ENCODE assay signal across 9 cellular contexts in the genomic region with DNA sequence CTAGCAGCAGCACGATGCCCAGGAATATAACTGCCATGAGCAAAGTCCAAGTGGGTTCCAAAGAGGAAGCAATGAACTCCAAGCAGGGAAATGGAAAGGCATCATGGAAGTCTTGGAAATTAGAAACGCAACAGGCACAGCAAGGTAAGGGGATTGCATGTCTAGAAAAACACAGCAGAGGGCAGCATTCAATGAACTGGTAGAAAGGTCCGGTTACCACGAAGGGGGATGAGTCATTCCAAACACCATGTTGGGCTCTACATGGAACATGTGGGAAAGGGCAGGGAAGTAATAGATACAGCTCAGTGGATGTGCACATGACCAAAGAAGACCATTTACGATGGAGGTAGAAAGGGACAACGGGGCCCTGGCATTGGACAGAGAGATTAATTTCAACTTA. TPM values are rescaled to one million over a fixed set of nuclear protein-coding genes. Genes with fewer than 3 reads are reported as not detected.
DNase-seq lines count a peak whose midpoint lies in the region; ATAC-seq and TF ChIP-seq lines count a peak whose summit lies in the region.
"Had no signal": no experiment of that assay in that cellular context is flagged by ENCODE, and none has a peak within 500 bp of the region (broad histone marks: within the 10 kb centered on the region; RNA-seq: fewer than 3 reads in every experiment).

No MANE protein-coding gene starts in this region.

- no peak overlapping the region for H3K4me3 ChIP-seq in tibial artery
- H3K4me3 ChIP-seq: skin epidermis had no signal

- no peaks in the 10 kb centered on the region for H3K36me3 Mint-ChIP-seq in activated CD4-positive, alpha-beta T cell treated with anti-CD3 and anti-CD28 coated beads, Interleukin-2, amount 10 ng/mL, durations not matched to agents 7 days and 5 days (ENCODE audit: low read depth)

- H3K4me3 Mint-ChIP-seq in activated CD4-positive, alpha-beta T cell treated with anti-CD3 and anti-CD28 coated beads, Interleukin-2, amount 10 ng/mL, durations not matched to agents 7 days and 5 days: no peak overlapping the region

- no peaks in the 10 kb centered on the region for H3K36me3 ChIP-seq in tibial artery

- H3K27ac ChIP-seq in tibial artery: no peak overlapping the region
- H3K27ac ChIP-seq: skin epidermis had no signal

- H3K27ac Mint-ChIP-seq in activated CD4-positive, alpha-beta T cell treated with anti-CD3 and anti-CD28 coated beads, Interleukin-2, amount 10 ng/mL, durations not matched to agents 7 days and 5 days: no peak overlapping the region

- CTCF ChIA-PET in activated CD4-positive, alpha-beta T cell treated with anti-CD3 and anti-CD28 coated beads, Interleukin-2, amount 10 ng/mL, durations not matched to agents 7 days and 5 days (lab: Charles Lee): no interaction called here

- H3K9me3 Mint-ChIP-seq in activated CD4-positive, alpha-beta T cell treated with anti-CD3 and anti-CD28 coated beads, Interleukin-2, amount 10 ng/mL, durations not matched to agents 7 days and 5 days: no peaks in the 10 kb centered on the region

- ATAC-seq in left lobe of liver (peak; percentile 76), GM19397 (IDR thresholded peaks at IDR 0.05; ENCODE audit: unreplicated experiment) (no peak)

- no peaks in the 10 kb centered on the region for H3K4me1 ChIP-seq in tibial artery

- peaks cover 32% of the 10 kb centered on the region for H3K27me3 Mint-ChIP-seq in activated CD4-positive, alpha-beta T cell treated with anti-CD3 and anti-CD28 coated beads, Interleukin-2, amount 10 ng/mL, durations not matched to agents 7 days and 5 days

- intact Hi-C loops in tibial artery (cut with DNase I; ENCODE audit: low total_unique reads): no loop called here

- peaks cover 0 to 12% of the 10 kb centered on the region in 2 donors for H3K27me3 ChIP-seq in tibial artery

- H3K9me3 ChIP-seq in tibial artery: no peaks in the 10 kb centered on the region

- peak; percentile 15 for DNase-seq in activated CD4-positive, alpha-beta T cell treated with anti-CD3 and anti-CD28 coated beads, Interleukin-2, amount 10 ng/mL, durations not matched to agents 7 days and 5 days
- DNase-seq in activated CD4-positive, alpha-beta T cell treated with anti-CD3 and anti-CD28 coated beads for 4 hours: no peak
- DNase-seq in NCI-H1092 treated with DMSO at 0.1 percent for 48 hours (lab: John Stamatoyannopoulos, UW) (peak; percentile 59), amniotic epithelial cell (ENCODE audit: low read depth) (peak; percentile 41), left lobe of liver (ENCODE audit: low spot score) (no peak), germinal center (ENCODE audit: low spot score) (no peak), tibial artery (no peak)

- TF ChIP-seq CTCF in tibial artery (IDR thresholded peaks at IDR 0.05): no peak

- H3K4me1 Mint-ChIP-seq in activated CD4-positive, alpha-beta T cell treated with anti-CD3 and anti-CD28 coated beads, Interleukin-2, amount 10 ng/mL, durations not matched to agents 7 days and 5 days: peaks cover 7% of the 10 kb centered on the region

- POLR2A ChIA-PET in activated CD4-positive, alpha-beta T cell treated with anti-CD3 and anti-CD28 coated beads, Interleukin-2, amount 10 ng/mL, durations not matched to agents 7 days and 5 days (lab: Charles Lee): no interaction called here

RNA-seq across cellular contexts. Expression of a gene that starts 36.4 kb away (rescaled TPM):
- total RNA-seq in activated CD4-positive, alpha-beta T cell treated with anti-CD3 and anti-CD28 coated beads, Interleukin-2, amount 10 ng/mL, durations not matched to agents 7 days and 5 days: not detected
- total RNA-seq in left lobe of liver: 0.55 TPM

RNA-seq across cellular contexts. Expression of a gene that starts 52.0 kb away (rescaled TPM):
- not detected for total RNA-seq in activated CD4-positive, alpha-beta T cell treated with anti-CD3 and anti-CD28 coated beads, Interleukin-2, amount 10 ng/mL, durations not matched to agents 7 days and 5 days
- not detected for total RNA-seq in left lobe of liver

Comparison
In these comparisons a context has a peak if more than half of its experiments do, and no peak if none do; other contexts are left out.
1. DNase-seq: peak in activated CD4-positive, alpha-beta T cell treated with anti-CD3 and anti-CD28 coated beads, Interleukin-2, amount 10 ng/mL, durations not matched to agents 7 days and 5 days (single experiment), NCI-H1092 treated with DMSO at 0.1 percent for 48 hours (single experiment) and amniotic epithelial cell (single experiment); none in activated CD4-positive, alpha-beta T cell treated with anti-CD3 and anti-CD28 coated beads for 4 hours (0 of 2), left lobe of liver (single experiment), germinal center (single experiment) and tibial artery (0 of 2).